ENCODE assay signal across 27 cellular contexts in genomic region chr1:239421810-239422209, GRCh38. TPM values are rescaled to one million over a fixed set of nuclear protein-coding genes. Genes with fewer than 3 reads are reported as not detected.
"Had no signal": no experiment of that assay in that cellular context is flagged by ENCODE, and none has a peak within 500 bp of the region (broad histone marks: within the 10 kb centered on the region; RNA-seq: fewer than 3 reads in every experiment).

No MANE protein-coding gene starts in this region.

- DNase-seq: activated CD4-positive, alpha-beta T cell treated with anti-CD3 and anti-CD28 coated beads for 48 hours; activated CD4-positive, alpha-beta T cell treated with anti-CD3 and anti-CD28 coated beads, Interleukin-2, amount 50 U/mL, for 48 hours; activated CD4-positive, CD25-positive, alpha-beta regulatory T cell treated with anti-CD3 and anti-CD28 coated beads, Interleukin-2, amount 50 U/mL, for 72 hours; activated CD8-positive, alpha-beta memory T cell treated with anti-CD3 and anti-CD28 coated beads, Interleukin-2, amount 10 ng/mL, durations not matched to agents 7 days and 5 days; activated effector memory CD4-positive, alpha-beta T cell treated with anti-CD3 and anti-CD28 coated beads, Interleukin-2, amount 50 U/mL, for 16 hours; activated naive CD4-positive, alpha-beta T cell treated with Interleukin-2 at 50 U/mL for 16 hours; activated naive CD8-positive, alpha-beta T cell treated with anti-CD3 and anti-CD28 coated beads, Interleukin-2, amount 50 U/mL, for 24 hours; activated T-cell treated with anti-CD3 and anti-CD28 coated beads, Interleukin-2, amount 50 U/mL, for 24 hours; amniotic stem cell; brain microvascular endothelial cell; Karpas-422; MM.1S; NCI-H1105; NCI-H146; NCI-H187 treated with DMSO at 0.1 percent for 48 hours; NCI-H446; NCI-H524; NCI-H748 treated with DMSO at 0.1 percent for 48 hours; Peyer's patch; Right ventricle myocardium superior; SJCRH30 had no signal

- ATAC-seq: activated CD8-positive, alpha-beta memory T cell treated with anti-CD3 and anti-CD28 coated beads, Interleukin-2, amount 10 ng/mL, durations not matched to agents 7 days and 5 days; activated naive CD4-positive, alpha-beta T cell treated with anti-CD3 and anti-CD28 coated beads, Interleukin-2, amount 50 U/mL, for 72 hours; activated naive CD8-positive, alpha-beta T cell treated with anti-CD3 and anti-CD28 coated beads, Interleukin-2, amount 50 U/mL, for 24 hours; K562; WTC11 had no signal

- H3K36me3 ChIP-seq: ascending aorta, brain microvascular endothelial cell, cardiac muscle cell, Peyer's patch, SJCRH30 had no signal

- H3K4me3 ChIP-seq: ascending aorta, cardiac muscle cell, K562, Peyer's patch, SJCRH30 had no signal

- H3K27me3 ChIP-seq: ascending aorta, brain microvascular endothelial cell, cardiac muscle cell, Peyer's patch, SJCRH30 had no signal

- H3K4me1 ChIP-seq: ascending aorta, Peyer's patch, SJCRH30 had no signal

- H3K9me3 ChIP-seq: ascending aorta, Peyer's patch, SJCRH30 had no signal

- H3K27ac ChIP-seq: ascending aorta, brain microvascular endothelial cell, cardiac muscle cell, Peyer's patch, RWPE1, SJCRH30 had no signal

RNA-seq across cellular contexts. Expression of gene CHRM3, which starts 35.4 kb away (rescaled TPM):
- total RNA-seq: activated CD8-positive, alpha-beta memory T cell treated with anti-CD3 and anti-CD28 coated beads, Interleukin-2, amount 10 ng/mL, durations not matched to agents 7 days and 5 days had no signal
